ENCODE assay signal across 22 cellular contexts in genomic region chr15:26656080-26656479, GRCh38.
"Had no signal": no experiment of that assay in that cellular context is flagged by ENCODE, and none has a peak within 500 bp of the region (broad histone marks: within the 10 kb centered on the region; RNA-seq: fewer than 3 reads in every experiment).

No MANE protein-coding gene starts in this region.

- H3K4me2 ChIP-seq: KMS-11, SK-N-SH had no signal

- H3K9me3 ChIP-seq: SK-N-SH had no signal

- FAIRE-seq: HepG2 had no signal

- H3K27ac ChIP-seq: KMS-11, RWPE1 had no signal

- H3K9me2 ChIP-seq: SK-N-SH had no signal

- ATAC-seq: HepG2, Panc1 had no signal

- H3K9ac ChIP-seq: KMS-11, SK-N-SH had no signal

- DNase-seq: IMR-90, Kasumi-1, MM.1S, NCI-H1092 treated with DMSO at 0.1 percent for 48 hours, NCI-H1436, NCI-H187, NCI-H2029, NCI-H2081 treated with DMSO at 0.1 percent for 48 hours, NCI-H2171, NCI-H226, NCI-H446, NCI-H510A, NCI-H524 treated with DMSO at 0.1 percent for 48 hours, NCI-H69, NCI-H774, SHP77, SK-N-SH, SW 1271 had no signal
